1 cellular context compared by ENCODE assay signal in genomic region chr3:71497367-71497925, GRCh38.
TF ChIP-seq lines count a peak whose summit lies in the region.

No MANE protein-coding gene starts in this region.

TF ChIP-seq in A549, 52 proteins besides CTCF, POLR2A, EP300 and RAD21 (continued from another document):
- TF ChIP-seq PHF8 (IDR thresholded peaks at IDR 0.05; ENCODE audit: borderline replicate concordance, low read depth) = no peak
